ENCODE assay signal across 8 cellular contexts in genomic region chr13:40664100-40665060, GRCh38. TPM values are rescaled to one million over a fixed set of nuclear protein-coding genes. Genes with fewer than 3 reads are reported as not detected.
DNase-seq lines count a peak whose midpoint lies in the region; ATAC-seq, FAIRE-seq and TF ChIP-seq lines count a peak whose summit lies in the region.

No MANE protein-coding gene starts in this region.

- no peaks in the 10 kb centered on the region for H3K9me3 ChIP-seq in pancreas

- peak overlapping the region; percentile 90 for H3K27ac ChIP-seq in RWPE1
- peak overlapping the region; percentile 97 to 98 (median 98) for H3K27ac ChIP-seq in pancreas

- H3K4me3 ChIP-seq in pancreas: peak overlapping the region; percentile 88 to 98 (median 93)

- DNase-seq in GM10248 (ENCODE audit: extremely low spot score): peak; percentile 61
- DNase-seq in RWPE1 (ENCODE audit: low spot score): peak; percentile 29
- peak; percentile 85 for DNase-seq in activated naive CD4-positive, alpha-beta T cell treated with anti-CD3 and anti-CD28 coated beads, Interleukin-2, amount 10 ng/mL, durations not matched to agents 7 days and 5 days
- DNase-seq in head of caudate nucleus: peak in 41 of 42 donors; percentile 32 to 90 (median 73)
- peak; percentile 69 to 91 (median 84) for DNase-seq in pancreas
- DNase-seq in type B pancreatic cell (ENCODE audit: extremely low spot score, unreplicated experiment): peak; percentile 77

- no peaks in the 10 kb centered on the region for H3K27me3 ChIP-seq in pancreas

- intact Hi-C loops in head of caudate nucleus (cut with DNase I): loop anchor here (5.0 to 10.0 kb wide), 4 partner anchors 70 to 882 kb away; no protein-coding TSS in a partner anchor
- intact Hi-C loops in pancreas (cut with DNase I): no loop called here

- FAIRE-seq in pancreas (lab: Jason Lieb, UNC): no peak

- ATAC-seq in HG02763 (IDR thresholded peaks at IDR 0.05; ENCODE audit: unreplicated experiment): peak; percentile 17
- peak; percentile 68 to 78 (median 70) for ATAC-seq in pancreas
- no peak for ATAC-seq in HG03469 (IDR thresholded peaks at IDR 0.05; ENCODE audit: unreplicated experiment)

- peak overlapping the region; percentile 96 for H3K4me3 Mint-ChIP-seq in activated naive CD4-positive, alpha-beta T cell treated with anti-CD3 and anti-CD28 coated beads, Interleukin-2, amount 10 ng/mL, durations not matched to agents 7 days and 5 days
- H3K4me3 Mint-ChIP-seq in type B pancreatic cell: peak overlapping the region; percentile 94

- TF ChIP-seq CTCF in GM10248 (IDR thresholded peaks at IDR 0.05; ENCODE audit: control extremely low read depth, extremely low read depth, low read depth, missing control alignments) (no peak), RWPE1 (conservative IDR thresholded peaks at IDR 0.05; ENCODE audit: low read depth) (no peak), pancreas (IDR thresholded peaks at IDR 0.05) (no peak), type B pancreatic cell (conservative IDR thresholded peaks at IDR 0.05) (no peak)

- 1 to 2% methylated on average over 71 to 87 of the region's 87 CpGs for WGBS in pancreas, 2 donors

- no peaks in the 10 kb centered on the region for H3K9me3 Mint-ChIP-seq in activated naive CD4-positive, alpha-beta T cell treated with anti-CD3 and anti-CD28 coated beads, Interleukin-2, amount 10 ng/mL, durations not matched to agents 7 days and 5 days
- no peaks in the 10 kb centered on the region for H3K9me3 Mint-ChIP-seq in type B pancreatic cell

- no peaks in the 10 kb centered on the region for H3K36me3 ChIP-seq in pancreas

- H3K27me3 Mint-ChIP-seq in activated naive CD4-positive, alpha-beta T cell treated with anti-CD3 and anti-CD28 coated beads, Interleukin-2, amount 10 ng/mL, durations not matched to agents 7 days and 5 days: no peaks in the 10 kb centered on the region
- H3K27me3 Mint-ChIP-seq in type B pancreatic cell: peaks cover 15% of the 10 kb centered on the region

- CTCF ChIA-PET in GM10248 (lab: Yijun Ruan, JAX): interaction anchor here (0.9 to 2.4 kb wide), 6 partner anchors 8 to 595 kb away, joined by 3 to 7 read pairs (median 4); no protein-coding TSS in a partner anchor
- CTCF ChIA-PET in RWPE1 (lab: Yijun Ruan, JAX): interaction anchor here (0.6 kb wide), 2 partner anchors 9 to 539 kb away, joined by 4 to 7 read pairs; no protein-coding TSS in a partner anchor
- CTCF ChIA-PET in activated naive CD4-positive, alpha-beta T cell treated with anti-CD3 and anti-CD28 coated beads, Interleukin-2, amount 10 ng/mL, durations not matched to agents 7 days and 5 days (lab: Charles Lee): interaction anchor here (1.6 kb wide), 1 partner anchor 17 kb away, joined by 7 read pairs; no protein-coding TSS in a partner anchor

- H3K36me3 Mint-ChIP-seq in activated naive CD4-positive, alpha-beta T cell treated with anti-CD3 and anti-CD28 coated beads, Interleukin-2, amount 10 ng/mL, durations not matched to agents 7 days and 5 days: peaks cover 29% of the 10 kb centered on the region
- peaks cover 3% of the 10 kb centered on the region for H3K36me3 Mint-ChIP-seq in type B pancreatic cell

- POLR2A ChIA-PET in GM10248 (lab: Yijun Ruan, JAX): interaction anchor here (0.7 kb wide), 1 partner anchor 75 kb away, joined by 3 read pairs; no protein-coding TSS in a partner anchor
- POLR2A ChIA-PET in RWPE1 (lab: Yijun Ruan, JAX; ENCODE audit: low non-redundant PET): interaction anchor here (0.6 kb wide), 1 partner anchor 170 kb away, joined by 3 read pairs; no protein-coding TSS in a partner anchor

- H3K27ac Mint-ChIP-seq in activated naive CD4-positive, alpha-beta T cell treated with anti-CD3 and anti-CD28 coated beads, Interleukin-2, amount 10 ng/mL, durations not matched to agents 7 days and 5 days: peak overlapping the region; percentile 98
- peak overlapping the region; percentile 87 for H3K27ac Mint-ChIP-seq in type B pancreatic cell

- H3K4me1 ChIP-seq in pancreas: peaks cover 10 to 28% (median 13%) of the 10 kb centered on the region in 3 donors

- peaks cover 49% of the 10 kb centered on the region for H3K4me1 Mint-ChIP-seq in activated naive CD4-positive, alpha-beta T cell treated with anti-CD3 and anti-CD28 coated beads, Interleukin-2, amount 10 ng/mL, durations not matched to agents 7 days and 5 days
- peaks cover 12% of the 10 kb centered on the region for H3K4me1 Mint-ChIP-seq in type B pancreatic cell (ENCODE audit: unreplicated experiment)

RNA-seq across cellular contexts. Expression of gene FOXO1, which starts 2.1 kb away (rescaled TPM):
- total RNA-seq in pancreas: 10 to 100 TPM; 12.6 to 21.9 (median 16.1) TPM
- polyA plus RNA-seq in pancreas: 10 to 100 TPM in 1 of 2 donors, 1 to 10 TPM in 1; 3.8 to 10.2 TPM
- total RNA-seq in type B pancreatic cell (ENCODE audit: low replicate concordance): 16.9 and 21.5 TPM in 2 replicates

Comparison
In these comparisons a context has a peak if more than half of its experiments do, and no peak if none do; other contexts are left out.
1. DNase-seq: peak in every context shown above with its lines; median percentile 85 in activated naive CD4-positive, alpha-beta T cell treated with anti-CD3 and anti-CD28 coated beads, Interleukin-2, amount 10 ng/mL, durations not matched to agents 7 days and 5 days; 84 in pancreas; 77 in type B pancreatic cell; 73 in head of caudate nucleus; 61 in GM10248; 29 in RWPE1.